ENCODE assay signal across 2 cellular contexts in genomic region chr6:5127106-5127687, GRCh38.
TF ChIP-seq lines count a peak whose summit lies in the region.

No MANE protein-coding gene starts in this region.

TF ChIP-seq in HepG2, 621 proteins besides CTCF, POLR2A, EP300 and RAD21:
- TF ChIP-seq CEBPB (IDR thresholded peaks at IDR 0.05; ENCODE audit: borderline replicate concordance, low read depth, low read length) (peak; percentile 84), KLF11 (CRISPR knock-in tag; IDR thresholded peaks at IDR 0.05) (no peak)
TF ChIP-seq in HepG2: peak in this region for 1.

TF ChIP-seq in K562, 482 proteins besides CTCF, POLR2A, EP300 and RAD21:
- TF ChIP-seq CEBPG (CRISPR knock-in tag; IDR thresholded peaks at IDR 0.05) (no peak), CEBPG (tag; conservative IDR thresholded peaks at IDR 0.05 in 1 of 2, IDR thresholded peaks at IDR 0.05 in 1 of 2) (peak; percentile 33 to 68; a peak in 2 of 4 replicates), CEBPB (tag; IDR thresholded peaks at IDR 0.05) (peak; percentile 80), ZEB2 (IDR thresholded peaks at IDR 0.05) (no peak)
